15 cellular contexts compared by ENCODE assay signal in genomic region chr6:169386431-169387057, GRCh38.
DNase-seq lines count a peak whose midpoint lies in the region; ATAC-seq and TF ChIP-seq lines count a peak whose summit lies in the region.
"Had no signal": no experiment of that assay in that cellular context is flagged by ENCODE, and none has a peak within 500 bp of the region (broad histone marks: within the 10 kb centered on the region; RNA-seq: fewer than 3 reads in every experiment).

No MANE protein-coding gene starts in this region.

- peaks cover 24% of the 10 kb centered on the region for H3K36me3 Mint-ChIP-seq in GM23338 (ENCODE audit: low read depth)
- H3K36me3 Mint-ChIP-seq: CD8-positive, alpha-beta T cell had no signal

- no peak overlapping the region for H3K27ac ChIP-seq in GM23338 (ENCODE audit: low read depth)
- H3K27ac ChIP-seq in hepatocyte = no peak overlapping the region
- H3K27ac ChIP-seq: neutrophil had no signal

- no peak overlapping the region for H3K4me3 Mint-ChIP-seq in GM23338
- H3K4me3 Mint-ChIP-seq: activated naive CD8-positive, alpha-beta T cell treated with anti-CD3 and anti-CD28 coated beads, Interleukin-2, amount 10 ng/mL, durations not matched to agents 7 days and 5 days; CD8-positive, alpha-beta T cell; T-helper 17 cell had no signal

- H4K20me1 ChIP-seq in GM23338 (replicated peaks; ENCODE audit: insufficient read depth) (no peaks in the 10 kb centered on the region), hepatocyte (ENCODE audit: insufficient read depth, poor library complexity, severe bottlenecking) (no peaks in the 10 kb centered on the region)

- H3K27ac Mint-ChIP-seq in GM23338 = no peak overlapping the region
- H3K27ac Mint-ChIP-seq: activated naive CD8-positive, alpha-beta T cell treated with anti-CD3 and anti-CD28 coated beads, Interleukin-2, amount 10 ng/mL, durations not matched to agents 7 days and 5 days; CD8-positive, alpha-beta T cell; T-helper 17 cell had no signal

- peaks cover under 1% of the 10 kb centered on the region for H3K9me3 ChIP-seq in hepatocyte (ENCODE audit: low read depth)
- H3K9me3 ChIP-seq: neutrophil had no signal

- no peak overlapping the region for H3K4me3 ChIP-seq in GM23338
- no peak overlapping the region for H3K4me3 ChIP-seq in astrocyte of the spinal cord (ENCODE audit: low read depth, low read length)
- no peak overlapping the region for H3K4me3 ChIP-seq in hepatocyte

- in situ Hi-C loops in astrocyte of the spinal cord (cut with HindIII; ENCODE audit: low sequenced_read_pairs) = no loop called here

- no peaks in the 10 kb centered on the region for H3K9me2 ChIP-seq in GM23338 (ENCODE audit: insufficient read depth)
- no peaks in the 10 kb centered on the region for H3K9me2 ChIP-seq in hepatocyte (replicated peaks; ENCODE audit: insufficient read depth)

- no peaks in the 10 kb centered on the region for H3K79me2 ChIP-seq in GM23338 (replicated peaks; ENCODE audit: insufficient read depth)
- H3K79me2 ChIP-seq in hepatocyte = no peaks in the 10 kb centered on the region

- intact Hi-C loops in posterior vena cava (cut with DNase I) = no loop called here

- TF ChIP-seq CTCF in GM23338 (conservative IDR thresholded peaks at IDR 0.05; ENCODE audit: low read depth in 2 of 2) (no peak), astrocyte of the spinal cord (IDR thresholded peaks at IDR 0.05; ENCODE audit: low read depth, low read length) (no peak), hepatocyte (IDR thresholded peaks at IDR 0.05; ENCODE audit: poor library complexity) (no peak)

- H3K27me3 Mint-ChIP-seq in GM23338 (ENCODE audit: insufficient read depth, low read depth, poor library complexity) = peaks cover 4% of the 10 kb centered on the region

- H3K9me3 Mint-ChIP-seq in GM23338 = peaks cover 39% of the 10 kb centered on the region

- no peaks in the 10 kb centered on the region for H3K4me1 ChIP-seq in GM23338 (ENCODE audit: insufficient read depth)
- peaks cover 5% of the 10 kb centered on the region for H3K4me1 ChIP-seq in hepatocyte (ENCODE audit: insufficient read depth)

- H3F3A ChIP-seq in GM23338 (replicated peaks; ENCODE audit: low read depth) = no peaks in the 10 kb centered on the region

- H3K4me2 ChIP-seq in GM23338 (no peak overlapping the region), hepatocyte (peak overlapping the region; percentile 12)

- DNase-seq in GM23338 (ENCODE audit: low spot score) (no peak), astrocyte of the spinal cord (ENCODE audit: low read depth, low spot score) (peak; percentile 26), hepatocyte (ENCODE audit: low spot score) (no peak), ureter (ENCODE audit: low spot score) (peak; percentile 40), DMS79 (lab: John Stamatoyannopoulos, UW) (no peak), posterior vena cava (ENCODE audit: low spot score) (no peak)
- DNase-seq: activated CD4-positive, alpha-beta T cell treated with anti-CD3 and anti-CD28 coated beads for 1 hour; activated naive CD8-positive, alpha-beta T cell treated with anti-CD3 and anti-CD28 coated beads, Interleukin-2, amount 10 ng/mL, durations not matched to agents 7 days and 5 days; activated T-cell treated with anti-CD3 and anti-CD28 coated beads for 4 hours; CD8-positive, alpha-beta T cell; RPMI8226; stimulated activated CD4-positive, alpha-beta T cell treated with anti-CD3 and anti-CD28 coated beads, Interleukin-12 subunit alpha, Interleukin-12 subunit beta, amount 100 ng/mL, for 4 hours; T-helper 17 cell had no signal

- H2AFZ ChIP-seq in GM23338 (peak overlapping the region; percentile 44; the same call in 1 of the 2 replicates), hepatocyte (no peak overlapping the region)

- WGBS in hepatocyte (ENCODE audit: low lambda C conversion rate, missing lambda C conversion rate) = 68% methylated on average over 20 of the region's 20 CpGs

- H3K36me3 ChIP-seq in GM23338 (ENCODE audit: insufficient read depth) (no peaks in the 10 kb centered on the region), hepatocyte (replicated peaks; ENCODE audit: insufficient read depth, low read depth) (no peaks in the 10 kb centered on the region)
- H3K36me3 ChIP-seq: neutrophil had no signal

- no peaks in the 10 kb centered on the region for H3K4me1 Mint-ChIP-seq in GM23338
- H3K4me1 Mint-ChIP-seq: activated naive CD8-positive, alpha-beta T cell treated with anti-CD3 and anti-CD28 coated beads, Interleukin-2, amount 10 ng/mL, durations not matched to agents 7 days and 5 days; T-helper 17 cell had no signal

- peak; percentile 62 for ATAC-seq in GM23338
- no peak for ATAC-seq in GM19023 (IDR thresholded peaks at IDR 0.05; ENCODE audit: unreplicated experiment)
- ATAC-seq: CD8-positive, alpha-beta T cell; T-helper 17 cell had no signal

- H3K27me3 ChIP-seq in GM23338 (ENCODE audit: insufficient read depth) (no peaks in the 10 kb centered on the region), hepatocyte (no peaks in the 10 kb centered on the region)
- H3K27me3 ChIP-seq: neutrophil had no signal

TF ChIP-seq in GM23338, 12 proteins besides CTCF, POLR2A, EP300 and RAD21:
- TF ChIP-seq EZH2 (IDR thresholded peaks at IDR 0.05; ENCODE audit: low read depth, unreplicated experiment) = no peak
- no peak for TF ChIP-seq REST (IDR thresholded peaks at IDR 0.05; ENCODE audit: unreplicated experiment)
- TF ChIP-seq ETS1 (IDR thresholded peaks at IDR 0.05) = no peak
- no peak for TF ChIP-seq ZNF114 (CRISPR knock-in tag; IDR thresholded peaks at IDR 0.05)

Comparison
In these comparisons a context has a peak if more than half of its experiments do, and no peak if none do; other contexts are left out.
1. DNase-seq: peak in astrocyte of the spinal cord (single experiment) and ureter (single experiment); none in GM23338 (single experiment), hepatocyte (single experiment), DMS79 (single experiment) and posterior vena cava (single experiment).